Comparison of ENCODE assay signal across 8 cellular contexts in the genomic region with DNA sequence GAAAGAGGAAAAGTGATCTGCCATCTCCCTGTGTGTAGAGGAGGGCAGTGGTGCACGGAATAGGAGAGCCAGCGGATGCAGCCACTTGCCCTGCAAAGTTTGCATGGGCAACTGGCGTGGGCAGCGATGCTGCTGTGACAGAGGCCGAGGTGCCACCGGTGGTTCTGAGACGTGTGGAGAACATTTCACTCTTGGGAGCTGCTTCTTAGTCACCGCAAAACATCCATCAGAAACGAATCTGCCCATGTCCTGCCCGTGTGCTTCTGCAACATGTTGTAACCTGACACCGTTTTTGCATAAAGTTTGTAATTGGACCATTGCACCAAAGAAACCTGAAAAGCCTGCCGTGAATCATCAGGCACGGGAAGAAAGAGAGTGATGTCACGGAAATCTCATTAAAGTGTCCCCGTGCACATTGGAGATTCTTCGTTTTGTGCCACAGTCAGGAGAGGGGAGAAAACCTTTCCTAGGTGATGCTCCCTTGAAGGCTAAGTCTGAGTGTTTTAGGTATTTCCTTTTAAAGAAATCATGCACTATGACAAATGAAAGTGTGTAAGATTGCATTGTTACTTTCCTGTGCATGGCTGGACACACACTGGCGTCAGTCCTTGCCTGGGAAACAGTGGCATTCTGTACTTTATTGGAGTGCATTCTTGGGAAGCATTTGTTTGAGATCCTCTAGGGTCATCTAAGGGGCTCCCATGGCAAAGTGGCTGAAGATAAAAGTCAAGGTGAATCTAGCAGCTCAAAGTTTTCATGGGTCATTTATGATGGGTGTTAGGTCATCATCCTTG.
DNase-seq lines count a peak whose midpoint lies in the region; FAIRE-seq and TF ChIP-seq lines count a peak whose summit lies in the region.

No MANE protein-coding gene starts in this region.

- H3K27me3 ChIP-seq in H7 (ENCODE audit: control insufficient read depth, insufficient read depth, low read length) (no peaks in the 10 kb centered on the region), liver (ENCODE audit: control insufficient read depth in 4 of 4, insufficient read depth in 4 of 4, low read length in 3 of 4) (no peaks in the 10 kb centered on the region)

- H3K36me3 ChIP-seq in H7 (replicated peaks; ENCODE audit: control insufficient read depth, insufficient read depth, low read length) (no peaks in the 10 kb centered on the region), liver (ENCODE audit: control insufficient read depth in 4 of 4, insufficient read depth in 3 of 4, low read depth in 1 of 4, low read length in 3 of 4) (no peaks in the 10 kb centered on the region)

- H3K4me1 ChIP-seq in liver (ENCODE audit: control insufficient read depth in 4 of 4, insufficient read depth in 4 of 4, low read length in 3 of 4) = peaks cover 0 to 3% (median 0%) of the 10 kb centered on the region in 4 donors

- peak; percentile 53 for DNase-seq in H7
- peak; percentile 9 for DNase-seq in NCI-H2196 treated with DMSO at 0.1 percent for 48 hours (lab: John Stamatoyannopoulos, UW; ENCODE audit: unreplicated experiment)
- peak; percentile 58 for DNase-seq in brain pericyte (ENCODE audit: low read depth, low spot score)
- DNase-seq in urothelium cell line (ENCODE audit: low spot score) = peak; percentile 57
- DNase-seq in stimulated activated CD8-positive, alpha-beta memory T cell treated with anti-CD3 and anti-CD28 coated beads, Interleukin-4, amount 100 ng/mL, for 48 hours = no peak
- no peak for DNase-seq in NCI-H2029 (lab: John Stamatoyannopoulos, UW)

- H3K27ac ChIP-seq in C4-2B (peak overlapping the region; percentile 45), liver (ENCODE audit: low read depth in 1 of 2, low read length in 2 of 2) (no peak overlapping the region)

- H3K4me3 ChIP-seq in H7 (ENCODE audit: insufficient read depth, low read depth, low read length) = no peak overlapping the region
- no peak overlapping the region for H3K4me3 ChIP-seq in liver (ENCODE audit: low read depth in 1 of 3, low read length in 3 of 3)

- peak in 1 of 2 donors; percentile 4 for TF ChIP-seq RAD21 in liver (IDR thresholded peaks at IDR 0.05)

- no peak overlapping the region for H3K9ac ChIP-seq in liver (ENCODE audit: low read depth in 1 of 2, low read length in 2 of 2)

- no peaks in the 10 kb centered on the region for H3K9me3 ChIP-seq in liver (ENCODE audit: control insufficient read depth in 4 of 4, low read length in 3 of 4)

- no peak for TF ChIP-seq CTCF in C4-2B (conservative IDR thresholded peaks at IDR 0.05)
- no peak for TF ChIP-seq CTCF in liver (IDR thresholded peaks at IDR 0.05; ENCODE audit: low read depth, low read length, missing input control)

- no peak for FAIRE-seq in urothelium cell line (lab: Jason Lieb, UNC)

- WGBS in liver = 26% methylated on average over 17 of the region's 17 CpGs

TF ChIP-seq in liver, 16 proteins besides CTCF, POLR2A, EP300 and RAD21:
- TF ChIP-seq RXRA (IDR thresholded peaks at IDR 0.05) = peak; percentile 13 to 24
- TF ChIP-seq, protein P1, sequence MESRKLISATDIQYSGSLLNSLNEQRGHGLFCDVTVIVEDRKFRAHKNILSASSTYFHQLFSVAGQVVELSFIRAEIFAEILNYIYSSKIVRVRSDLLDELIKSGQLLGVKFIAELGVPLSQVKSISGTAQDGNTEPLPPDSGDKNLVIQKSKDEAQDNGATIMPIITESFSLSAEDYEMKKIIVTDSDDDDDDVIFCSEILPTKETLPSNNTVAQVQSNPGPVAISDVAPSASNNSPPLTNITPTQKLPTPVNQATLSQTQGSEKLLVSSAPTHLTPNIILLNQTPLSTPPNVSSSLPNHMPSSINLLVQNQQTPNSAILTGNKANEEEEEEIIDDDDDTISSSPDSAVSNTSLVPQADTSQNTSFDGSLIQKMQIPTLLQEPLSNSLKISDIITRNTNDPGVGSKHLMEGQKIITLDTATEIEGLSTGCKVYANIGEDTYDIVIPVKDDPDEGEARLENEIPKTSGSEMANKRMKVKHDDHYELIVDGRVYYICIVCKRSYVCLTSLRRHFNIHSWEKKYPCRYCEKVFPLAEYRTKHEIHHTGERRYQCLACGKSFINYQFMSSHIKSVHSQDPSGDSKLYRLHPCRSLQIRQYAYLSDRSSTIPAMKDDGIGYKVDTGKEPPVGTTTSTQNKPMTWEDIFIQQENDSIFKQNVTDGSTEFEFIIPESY (IDR thresholded peaks at IDR 0.05) = no peak
- peak; percentile 78 to 80 for TF ChIP-seq JUND (IDR thresholded peaks at IDR 0.05)
- peak; percentile 54 for TF ChIP-seq SP1 (IDR thresholded peaks at IDR 0.05)
- TF ChIP-seq, protein P2, sequence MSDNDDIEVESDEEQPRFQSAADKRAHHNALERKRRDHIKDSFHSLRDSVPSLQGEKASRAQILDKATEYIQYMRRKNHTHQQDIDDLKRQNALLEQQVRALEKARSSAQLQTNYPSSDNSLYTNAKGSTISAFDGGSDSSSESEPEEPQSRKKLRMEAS (IDR thresholded peaks at IDR 0.05) = no peak
- TF ChIP-seq HNF4A (conservative IDR thresholded peaks at IDR 0.05) = peak; percentile 32 to 42

Comparison
In these comparisons a context has a peak if more than half of its experiments do, and no peak if none do; other contexts are left out.
1. DNase-seq: peak in H7 (single experiment), NCI-H2196 treated with DMSO at 0.1 percent for 48 hours (single experiment), brain pericyte (single experiment) and urothelium cell line (single experiment); none in stimulated activated CD8-positive, alpha-beta memory T cell treated with anti-CD3 and anti-CD28 coated beads, Interleukin-4, amount 100 ng/mL, for 48 hours (single experiment) and NCI-H2029 (single experiment).